In genomic region chr2:11465485-11466306, GRCh38 we compare ENCODE assay signal across 1 cellular context.
TF ChIP-seq lines count a peak whose summit lies in the region.

Gene E2F6 (minus strand): TSS chr2:11466161. CDS start chr2:11465879, 282 bp downstream.

TF ChIP-seq in HepG2, 621 proteins besides CTCF, POLR2A, EP300 and RAD21 (continued from another document and continues in another):
- peak; percentile 38 for TF ChIP-seq MNT (IDR thresholded peaks at IDR 0.05)
- TF ChIP-seq GABPB1 (CRISPR knock-in tag; IDR thresholded peaks at IDR 0.05), result peak; percentile 89
- TF ChIP-seq CSRNP1 (CRISPR knock-in tag; IDR thresholded peaks at IDR 0.05), result peak; percentile 100
- peak; percentile 99 for TF ChIP-seq THAP8 (CRISPR knock-in tag; IDR thresholded peaks at IDR 0.05; ENCODE audit: borderline replicate concordance)
- TF ChIP-seq STAT6 (CRISPR knock-in tag; IDR thresholded peaks at IDR 0.05; ENCODE audit: borderline replicate concordance), result peak; percentile 65; the same call in 1 of the 2 replicates
- TF ChIP-seq ISX (CRISPR knock-in tag; conservative IDR thresholded peaks at IDR 0.05), result peak; percentile 98
- TF ChIP-seq TCF7L2 (IDR thresholded peaks at IDR 0.05; ENCODE audit: low read depth, low read length), result no peak
- peak; percentile 69 for TF ChIP-seq ZBTB44 (CRISPR knock-in tag; IDR thresholded peaks at IDR 0.05)
- peak; percentile 99 for TF ChIP-seq ZNF280B (CRISPR knock-in tag; IDR thresholded peaks at IDR 0.05; ENCODE audit: borderline replicate concordance)
- TF ChIP-seq ZNF761 (CRISPR knock-in tag; conservative IDR thresholded peaks at IDR 0.05), result peak; percentile 97
- TF ChIP-seq ZNF737 (CRISPR knock-in tag; IDR thresholded peaks at IDR 0.05; ENCODE audit: borderline replicate concordance), result peak; percentile 99
- peak; percentile 99 for TF ChIP-seq PAWR (CRISPR knock-in tag; IDR thresholded peaks at IDR 0.05; ENCODE audit: borderline replicate concordance)
- TF ChIP-seq MIXL1 (CRISPR knock-in tag; IDR thresholded peaks at IDR 0.05), result peak; percentile 37; the same call in 1 of the 2 replicates
- TF ChIP-seq MED1 (CRISPR knock-in tag; IDR thresholded peaks at IDR 0.05), result peak; percentile 77; the same call in 1 of the 2 replicates
- TF ChIP-seq BRD4 (CRISPR knock-in tag; IDR thresholded peaks at IDR 0.05), result peak; percentile 87
- peak; percentile 100 for TF ChIP-seq IRX3 (CRISPR knock-in tag; IDR thresholded peaks at IDR 0.05; ENCODE audit: borderline replicate concordance, low read depth)
- TF ChIP-seq RFX3 (CRISPR knock-in tag; IDR thresholded peaks at IDR 0.05), result no peak
- TF ChIP-seq SNAPC2 (CRISPR knock-in tag; IDR thresholded peaks at IDR 0.05), result peak; percentile 99
- no peak; the same call in 1 of the 2 replicates for TF ChIP-seq ZNF83 (CRISPR knock-in tag; IDR thresholded peaks at IDR 0.05; ENCODE audit: borderline replicate concordance)
- no peak; the same call in 1 of the 2 replicates for TF ChIP-seq DNMT1 (CRISPR knock-in tag; IDR thresholded peaks at IDR 0.05)
- peak; percentile 98 for TF ChIP-seq ZNF468 (CRISPR knock-in tag; IDR thresholded peaks at IDR 0.05)
- TF ChIP-seq RBFOX2 (IDR thresholded peaks at IDR 0.05; ENCODE audit: low read depth, low read length), result peak; percentile 96
- TF ChIP-seq ZNF775 (CRISPR knock-in tag; IDR thresholded peaks at IDR 0.05; ENCODE audit: borderline replicate concordance), result no peak; the same call in 1 of the 2 replicates
- TF ChIP-seq KMT2A (CRISPR knock-in tag; IDR thresholded peaks at IDR 0.05), result peak; percentile 93
- peak; percentile 72; the same call in 1 of the 2 replicates for TF ChIP-seq ZNF672 (CRISPR knock-in tag; IDR thresholded peaks at IDR 0.05)
- no peak for TF ChIP-seq PRPF4 (IDR thresholded peaks at IDR 0.05; ENCODE audit: low read depth, low read length, poor library complexity, severe bottlenecking)
- TF ChIP-seq CBX5 (CRISPR knock-in tag; IDR thresholded peaks at IDR 0.05; ENCODE audit: borderline replicate concordance), result peak; percentile 87
- TF ChIP-seq U2AF2 (IDR thresholded peaks at IDR 0.05; ENCODE audit: low read depth, low read length), result peak; percentile 85
- peak; percentile 13; the same call in 1 of the 2 replicates for TF ChIP-seq HMG20A (CRISPR knock-in tag; IDR thresholded peaks at IDR 0.05; ENCODE audit: borderline replicate concordance)
- peak; percentile 82; the same call in 1 of the 2 replicates for TF ChIP-seq HINFP (CRISPR knock-in tag; IDR thresholded peaks at IDR 0.05; ENCODE audit: low read depth)
- peak; percentile 96 for TF ChIP-seq TFDP2 (CRISPR knock-in tag; IDR thresholded peaks at IDR 0.05)
- peak; percentile 78; the same call in 1 of the 2 replicates for TF ChIP-seq FOXM1 (CRISPR knock-in tag; IDR thresholded peaks at IDR 0.05)
- TF ChIP-seq FOXO4 (CRISPR knock-in tag; conservative IDR thresholded peaks at IDR 0.05), result peak; percentile 100
- TF ChIP-seq ZBTB1 (CRISPR knock-in tag; IDR thresholded peaks at IDR 0.05; ENCODE audit: borderline replicate concordance), result 0 out of 2 replicates have a peak, but pooled peaks have one; percentile 32
- no peak for TF ChIP-seq ZNF10 (CRISPR knock-in tag; IDR thresholded peaks at IDR 0.05; ENCODE audit: borderline replicate concordance, low read depth)
- peak; percentile 83 for TF ChIP-seq MIER3 (CRISPR knock-in tag; IDR thresholded peaks at IDR 0.05; ENCODE audit: borderline replicate concordance)
- peak; percentile 99 for TF ChIP-seq NFIB (CRISPR knock-in tag; IDR thresholded peaks at IDR 0.05; ENCODE audit: borderline replicate concordance)
- peak; percentile 60; the same call in 1 of the 2 replicates for TF ChIP-seq ZSCAN29 (CRISPR knock-in tag; conservative IDR thresholded peaks at IDR 0.05)
- peak; percentile 65 for TF ChIP-seq ZNF496 (CRISPR knock-in tag; IDR thresholded peaks at IDR 0.05; ENCODE audit: insufficient replicate concordance)
- TF ChIP-seq FUBP1 (CRISPR knock-in tag; IDR thresholded peaks at IDR 0.05; ENCODE audit: borderline replicate concordance), result peak; percentile 81; the same call in 1 of the 2 replicates
- TF ChIP-seq ARID3A (IDR thresholded peaks at IDR 0.05; ENCODE audit: low read depth, low read length), result peak; percentile 88
- peak; percentile 35 for TF ChIP-seq SKI (IDR thresholded peaks at IDR 0.05; ENCODE audit: partially characterized antibody)
